In genomic region chr22:46737105-46737975, GRCh38 we compare ENCODE assay signal across 8 cellular contexts. TPM values are rescaled to one million over a fixed set of nuclear protein-coding genes. Genes with fewer than 3 reads are reported as not detected.
DNase-seq lines count a peak whose midpoint lies in the region; ATAC-seq and TF ChIP-seq lines count a peak whose summit lies in the region.

No MANE protein-coding gene starts in this region.

- peak overlapping the region; percentile 60 for H3K27ac ChIP-seq in DOHH2 (ENCODE audit: low read depth, low read length)
- peak overlapping the region; percentile 91 to 99 (median 94) for H3K27ac ChIP-seq in Peyer's patch

- DNase-seq in HFF-Myc (ENCODE audit: extremely low read depth, low read depth) (no peak), Peyer's patch (peak; percentile 69 to 78 (median 71)), adipocyte (ENCODE audit: low read depth) (peak; percentile 71), left cardiac atrium (peak; percentile 55), putamen (ENCODE audit: low spot score) (peak; percentile 28), NCI-H2029 treated with DMSO at 0.1 percent for 48 hours (lab: John Stamatoyannopoulos, UW) (no peak), middle frontal gyrus (ENCODE audit: extremely low spot score, low spot score) (no peak)

- intact Hi-C loops in left cardiac atrium (cut with DNase I) = no loop called here

- peak overlapping the region; percentile 85 for H3K9ac ChIP-seq in adipocyte (ENCODE audit: low read length)

- peak overlapping the region; percentile 92 for H3K4me2 ChIP-seq in DOHH2 (ENCODE audit: low read length)

- no peak for TF ChIP-seq POLR2A in Peyer's patch (IDR thresholded peaks at IDR 0.05)

- H3K4me3 ChIP-seq in DOHH2 (ENCODE audit: low read length) = peak overlapping the region; percentile 90
- H3K4me3 ChIP-seq in HFF-Myc (replicated peaks; ENCODE audit: low read depth, low read length) = peak overlapping the region; percentile 72
- H3K4me3 ChIP-seq in Peyer's patch = peak overlapping the region; percentile 85 to 100 (median 93)
- peak overlapping the region; percentile 91 for H3K4me3 ChIP-seq in adipocyte (ENCODE audit: low read length)

- H3K4me1 ChIP-seq in DOHH2 (ENCODE audit: control insufficient read depth, low read length) (peaks cover 46% of the 10 kb centered on the region), Peyer's patch (peaks cover 7 to 77% (median 34%) of the 10 kb centered on the region in 4 donors), adipocyte (ENCODE audit: control insufficient read depth, insufficient read depth, low read length) (peaks cover 38% of the 10 kb centered on the region)

- H3F3A ChIP-seq in DOHH2 (ENCODE audit: control insufficient read depth, insufficient read depth) = peaks cover 3% of the 10 kb centered on the region; the same call in 1 of the 2 replicates

- H3K9me3 ChIP-seq in DOHH2 (ENCODE audit: control insufficient read depth, insufficient read depth, low read length) (no peaks in the 10 kb centered on the region), Peyer's patch (no peaks in the 10 kb centered on the region), adipocyte (ENCODE audit: control insufficient read depth, low read length) (no peaks in the 10 kb centered on the region)

- H4K20me1 ChIP-seq in DOHH2 (ENCODE audit: control insufficient read depth, insufficient read depth, low read depth, low read length) = peaks cover 7% of the 10 kb centered on the region; the same call in 1 of the 2 replicates

- H3K27me3 ChIP-seq in DOHH2 (ENCODE audit: control insufficient read depth, low read length) (0 out of 2 replicates have a peak, but pooled peaks cover 2% of the 10 kb centered on the region), Peyer's patch (no peaks in the 10 kb centered on the region), adipocyte (replicated peaks; ENCODE audit: control insufficient read depth, insufficient read depth, low read length) (no peaks in the 10 kb centered on the region)

- ATAC-seq in left cardiac atrium = peak; percentile 2 to 23

- peaks cover 48% of the 10 kb centered on the region for H3K79me2 ChIP-seq in DOHH2 (ENCODE audit: control insufficient read depth, low read length)

- H3K36me3 ChIP-seq in DOHH2 (ENCODE audit: control insufficient read depth, low read length) (peaks cover 6% of the 10 kb centered on the region; the same call in 1 of the 2 replicates), Peyer's patch (no peaks in the 10 kb centered on the region), adipocyte (ENCODE audit: control insufficient read depth, insufficient read depth, low read length, severe bottlenecking) (no peaks in the 10 kb centered on the region)

- peak; percentile 44 for TF ChIP-seq CTCF in DOHH2 (IDR thresholded peaks at IDR 0.05; ENCODE audit: low read depth, low read length, poor library complexity, severe bottlenecking)
- TF ChIP-seq CTCF in HFF-Myc (IDR thresholded peaks at IDR 0.05; ENCODE audit: low read depth, low read length, missing control alignments) = no peak
- TF ChIP-seq CTCF in Peyer's patch (IDR thresholded peaks at IDR 0.05) = no peak

- H3K9me2 ChIP-seq in DOHH2 (replicated peaks; ENCODE audit: control insufficient read depth, low read length) = no peaks in the 10 kb centered on the region

RNA-seq across cellular contexts. Expression of gene CERK, which starts 0.7 kb away (rescaled TPM):
- total RNA-seq in Peyer's patch (100 to 1,000 TPM in 1 of 4 donors, 10 to 100 TPM in 3; 89.1 to 131 (median 94.7) TPM), left cardiac atrium (10 to 100 TPM; 47.5 to 70.0 TPM)

RNA-seq across cellular contexts. Expression of gene TBC1D22A, which starts 25.1 kb away (rescaled TPM):
- total RNA-seq in Peyer's patch = 10 to 100 TPM; 42.6 to 70.4 (median 55.1) TPM
- total RNA-seq in left cardiac atrium = 10 to 100 TPM; 15.8 to 17.4 TPM

Comparison
In these comparisons a context has a peak if more than half of its experiments do, and no peak if none do; other contexts are left out.
1. DNase-seq: peak in Peyer's patch (3 of 3), adipocyte (single experiment), left cardiac atrium (single experiment) and putamen (single experiment); none in HFF-Myc (single experiment), NCI-H2029 treated with DMSO at 0.1 percent for 48 hours (single experiment) and middle frontal gyrus (single experiment).
2. Peak in every context shown above with its lines, with median percentiles within 50 percentile points of each other: H3K4me3 ChIP-seq.